Comparison of ENCODE assay signal across 24 cellular contexts in genomic region chr17:8995711-8996110, GRCh38. TPM values are rescaled to one million over a fixed set of nuclear protein-coding genes. Genes with fewer than 3 reads are reported as not detected.
"Had no signal": no experiment of that assay in that cellular context is flagged by ENCODE, and none has a peak within 500 bp of the region (broad histone marks: within the 10 kb centered on the region; RNA-seq: fewer than 3 reads in every experiment).

No MANE protein-coding gene starts in this region.

- DNase-seq: activated CD4-positive, alpha-beta T cell treated with anti-CD3 and anti-CD28 coated beads for 48 hours; activated CD4-positive, CD25-positive, alpha-beta regulatory T cell; activated CD8-positive, alpha-beta T cell treated with anti-CD3 and anti-CD28 coated beads, Interleukin-2, amount 10 ng/mL, durations not matched to agents 7 days and 5 days; activated naive CD4-positive, alpha-beta T cell treated with anti-CD3 and anti-CD28 coated beads, Interleukin-2, amount 10 ng/mL, durations not matched to agents 7 days and 5 days; activated naive CD8-positive, alpha-beta T cell treated with anti-CD3 and anti-CD28 coated beads, Interleukin-2, amount 50 U/mL, for 24 hours; activated T-cell treated with anti-CD3 and anti-CD28 coated beads, Interleukin-2, amount 50 U/mL, for 4 hours; anterior cingulate cortex; brain microvascular endothelial cell; central memory CD4-positive, alpha-beta T cell; dorsolateral prefrontal cortex; foreskin keratinocyte; glutamatergic neuron; hippocampal formation; left ventricle myocardium inferior; mammary epithelial cell; naive thymus-derived CD4-positive, alpha-beta T cell; ovary; psoas muscle; stimulated activated CD4-positive, alpha-beta T cell treated with anti-CD3 and anti-CD28 coated beads, Interleukin-4, amount 100 ng/mL, for 24 hours; T-helper 9 cell; uterus had no signal

- ATAC-seq: activated CD8-positive, alpha-beta T cell treated with anti-CD3 and anti-CD28 coated beads, Interleukin-2, amount 10 ng/mL, durations not matched to agents 7 days and 5 days; activated naive CD8-positive, alpha-beta T cell treated with anti-CD3 and anti-CD28 coated beads, Interleukin-2, amount 50 U/mL, for 24 hours; activated T-cell treated with anti-CD3 and anti-CD28 coated beads, Interleukin-2, amount 50 U/mL, for 4 hours; foreskin keratinocyte; naive thymus-derived CD4-positive, alpha-beta T cell; psoas muscle; right lobe of liver; stimulated activated memory B cell treated with anti-CD40 and anti-IgM and Interleukin-4, amounts not matched to agents 10 μg/mL and 1 μg/mL and 100 μg/mL, for 72 hours had no signal

- H3K36me3 Mint-ChIP-seq: activated naive CD4-positive, alpha-beta T cell treated with anti-CD3 and anti-CD28 coated beads, Interleukin-2, amount 10 ng/mL, durations not matched to agents 7 days and 5 days; naive thymus-derived CD4-positive, alpha-beta T cell; stimulated activated memory B cell treated with anti-CD40 and anti-IgM and Interleukin-4, amounts not matched to agents 10 μg/mL and 1 μg/mL and 100 μg/mL, for 72 hours had no signal

- H3K9me3 Mint-ChIP-seq: activated naive CD4-positive, alpha-beta T cell treated with anti-CD3 and anti-CD28 coated beads, Interleukin-2, amount 10 ng/mL, durations not matched to agents 7 days and 5 days; activated naive CD8-positive, alpha-beta T cell treated with anti-CD3 and anti-CD28 coated beads, Interleukin-2, amount 50 U/mL, for 24 hours; activated T-cell treated with anti-CD3 and anti-CD28 coated beads, Interleukin-2, amount 50 U/mL, for 4 hours had no signal

- H3K27ac Mint-ChIP-seq: activated CD8-positive, alpha-beta T cell treated with anti-CD3 and anti-CD28 coated beads, Interleukin-2, amount 10 ng/mL, durations not matched to agents 7 days and 5 days; activated naive CD4-positive, alpha-beta T cell treated with anti-CD3 and anti-CD28 coated beads, Interleukin-2, amount 10 ng/mL, durations not matched to agents 7 days and 5 days; activated naive CD8-positive, alpha-beta T cell treated with anti-CD3 and anti-CD28 coated beads, Interleukin-2, amount 50 U/mL, for 24 hours; stimulated activated memory B cell treated with anti-CD40 and anti-IgM and Interleukin-4, amounts not matched to agents 10 μg/mL and 1 μg/mL and 100 μg/mL, for 72 hours had no signal

- H3K27me3 Mint-ChIP-seq: stimulated activated memory B cell treated with anti-CD40 and anti-IgM and Interleukin-4, amounts not matched to agents 10 μg/mL and 1 μg/mL and 100 μg/mL, for 72 hours had no signal

- H3K4me3 Mint-ChIP-seq: activated CD8-positive, alpha-beta T cell treated with anti-CD3 and anti-CD28 coated beads, Interleukin-2, amount 10 ng/mL, durations not matched to agents 7 days and 5 days; activated naive CD4-positive, alpha-beta T cell treated with anti-CD3 and anti-CD28 coated beads, Interleukin-2, amount 10 ng/mL, durations not matched to agents 7 days and 5 days; activated naive CD8-positive, alpha-beta T cell treated with anti-CD3 and anti-CD28 coated beads, Interleukin-2, amount 50 U/mL, for 24 hours; activated T-cell treated with anti-CD3 and anti-CD28 coated beads, Interleukin-2, amount 50 U/mL, for 4 hours; naive thymus-derived CD4-positive, alpha-beta T cell; stimulated activated memory B cell treated with anti-CD40 and anti-IgM and Interleukin-4, amounts not matched to agents 10 μg/mL and 1 μg/mL and 100 μg/mL, for 72 hours had no signal

RNA-seq across cellular contexts. Expression of gene NTN1, which starts 25.6 kb away (rescaled TPM):
- total RNA-seq: activated CD8-positive, alpha-beta T cell treated with anti-CD3 and anti-CD28 coated beads, Interleukin-2, amount 10 ng/mL, durations not matched to agents 7 days and 5 days had no signal

RNA-seq across cellular contexts. Expression of gene PIK3R5, which starts 30.2 kb away (rescaled TPM):
- total RNA-seq: fibroblast of lung, foreskin keratinocyte had no signal
